ENCODE assay signal across 1 cellular context in genomic region chr6:21354805-21355238, GRCh38.
TF ChIP-seq lines count a peak whose summit lies in the region.

No MANE protein-coding gene starts in this region.

TF ChIP-seq in HepG2, 621 proteins besides CTCF, POLR2A, EP300 and RAD21 (continued from another document and continues in another):
- peak; percentile 83; the same call in 1 of the 2 replicates for TF ChIP-seq THRA (CRISPR knock-in tag; IDR thresholded peaks at IDR 0.05; ENCODE audit: borderline replicate concordance)
- TF ChIP-seq MED1 (CRISPR knock-in tag; IDR thresholded peaks at IDR 0.05), result peak; percentile 61
- no peak for TF ChIP-seq FOSL1 (CRISPR knock-in tag; IDR thresholded peaks at IDR 0.05; ENCODE audit: borderline replicate concordance)
- no peak for TF ChIP-seq ZFP37 (CRISPR knock-in tag; IDR thresholded peaks at IDR 0.05; ENCODE audit: borderline replicate concordance)
- no peak for TF ChIP-seq HCFC1 (IDR thresholded peaks at IDR 0.05; ENCODE audit: low read depth, low read length)
- TF ChIP-seq SAP130 (CRISPR knock-in tag; IDR thresholded peaks at IDR 0.05; ENCODE audit: low read depth), result peak; percentile 86
- no peak for TF ChIP-seq ZNF383 (CRISPR knock-in tag; IDR thresholded peaks at IDR 0.05; ENCODE audit: borderline replicate concordance)
- peak; percentile 67; the same call in 1 of the 2 replicates for TF ChIP-seq TARDBP (CRISPR knock-in tag; IDR thresholded peaks at IDR 0.05)
- 0 out of 2 replicates have a peak, but pooled peaks have one; percentile 42 for TF ChIP-seq ZNF607 (CRISPR knock-in tag; IDR thresholded peaks at IDR 0.05; ENCODE audit: borderline replicate concordance)
- TF ChIP-seq ZNF232 (CRISPR knock-in tag; IDR thresholded peaks at IDR 0.05; ENCODE audit: borderline replicate concordance), result no peak
- no peak for TF ChIP-seq ZNF572 (CRISPR knock-in tag; IDR thresholded peaks at IDR 0.05)
- TF ChIP-seq TOPORS (CRISPR knock-in tag; IDR thresholded peaks at IDR 0.05), result no peak
- peak; percentile 35; the same call in 1 of the 2 replicates for TF ChIP-seq CEBPG (CRISPR knock-in tag; IDR thresholded peaks at IDR 0.05)
- no peak for TF ChIP-seq CENPX (CRISPR knock-in tag; IDR thresholded peaks at IDR 0.05)
- no peak for TF ChIP-seq SIX4 (CRISPR knock-in tag; IDR thresholded peaks at IDR 0.05)
- peak; percentile 42; the same call in 1 of the 2 replicates for TF ChIP-seq ZSCAN9 (CRISPR knock-in tag; IDR thresholded peaks at IDR 0.05; ENCODE audit: borderline replicate concordance)
- no peak for TF ChIP-seq FOXA1 (IDR thresholded peaks at IDR 0.05)
- peak; percentile 63 for TF ChIP-seq FOXA1 (CRISPR knock-in tag; IDR thresholded peaks at IDR 0.05)
- peak; percentile 37; the same call in 1 of the 2 replicates for TF ChIP-seq CREM (IDR thresholded peaks at IDR 0.05)
- TF ChIP-seq CREM (CRISPR knock-in tag; IDR thresholded peaks at IDR 0.05), result no peak
- no peak for TF ChIP-seq MED8 (CRISPR knock-in tag; IDR thresholded peaks at IDR 0.05; ENCODE audit: insufficient replicate concordance)
- 0 out of 2 replicates have a peak, but pooled peaks have one; percentile 28 for TF ChIP-seq ZNF331 (CRISPR knock-in tag; IDR thresholded peaks at IDR 0.05)
- TF ChIP-seq, protein P1, sequence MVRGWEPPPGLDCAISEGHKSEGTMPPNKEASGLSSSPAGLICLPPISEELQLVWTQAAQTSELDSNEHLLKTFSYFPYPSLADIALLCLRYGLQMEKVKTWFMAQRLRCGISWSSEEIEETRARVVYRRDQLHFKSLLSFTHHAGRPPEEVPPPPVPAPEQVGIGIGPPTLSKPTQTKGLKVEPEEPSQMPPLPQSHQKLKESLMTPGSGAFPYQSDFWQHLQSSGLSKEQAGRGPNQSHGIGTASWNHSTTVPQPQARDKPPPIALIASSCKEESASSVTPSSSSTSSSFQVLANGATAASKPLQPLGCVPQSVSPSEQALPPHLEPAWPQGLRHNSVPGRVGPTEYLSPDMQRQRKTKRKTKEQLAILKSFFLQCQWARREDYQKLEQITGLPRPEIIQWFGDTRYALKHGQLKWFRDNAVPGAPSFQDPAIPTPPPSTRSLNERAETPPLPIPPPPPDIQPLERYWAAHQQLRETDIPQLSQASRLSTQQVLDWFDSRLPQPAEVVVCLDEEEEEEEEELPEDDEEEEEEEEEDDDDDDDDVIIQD (CRISPR knock-in tag; IDR thresholded peaks at IDR 0.05; ENCODE audit: low read depth), result peak; percentile 79
- TF ChIP-seq RORA (CRISPR knock-in tag; IDR thresholded peaks at IDR 0.05), result no peak
- TF ChIP-seq ZNF317 (CRISPR knock-in tag; IDR thresholded peaks at IDR 0.05), result peak; percentile 51; the same call in 1 of the 2 replicates
- TF ChIP-seq, protein P2, sequence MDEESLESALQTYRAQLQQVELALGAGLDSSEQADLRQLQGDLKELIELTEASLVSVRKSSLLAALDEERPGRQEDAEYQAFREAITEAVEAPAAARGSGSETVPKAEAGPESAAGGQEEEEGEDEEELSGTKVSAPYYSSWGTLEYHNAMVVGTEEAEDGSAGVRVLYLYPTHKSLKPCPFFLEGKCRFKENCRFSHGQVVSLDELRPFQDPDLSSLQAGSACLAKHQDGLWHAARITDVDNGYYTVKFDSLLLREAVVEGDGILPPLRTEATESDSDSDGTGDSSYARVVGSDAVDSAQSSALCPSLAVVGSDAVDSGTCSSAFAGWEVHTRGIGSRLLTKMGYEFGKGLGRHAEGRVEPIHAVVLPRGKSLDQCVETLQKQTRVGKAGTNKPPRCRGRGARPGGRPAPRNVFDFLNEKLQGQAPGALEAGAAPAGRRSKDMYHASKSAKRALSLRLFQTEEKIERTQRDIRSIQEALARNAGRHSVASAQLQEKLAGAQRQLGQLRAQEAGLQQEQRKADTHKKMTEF (CRISPR knock-in tag; IDR thresholded peaks at IDR 0.05), result peak; percentile 80
- TF ChIP-seq, protein P3, sequence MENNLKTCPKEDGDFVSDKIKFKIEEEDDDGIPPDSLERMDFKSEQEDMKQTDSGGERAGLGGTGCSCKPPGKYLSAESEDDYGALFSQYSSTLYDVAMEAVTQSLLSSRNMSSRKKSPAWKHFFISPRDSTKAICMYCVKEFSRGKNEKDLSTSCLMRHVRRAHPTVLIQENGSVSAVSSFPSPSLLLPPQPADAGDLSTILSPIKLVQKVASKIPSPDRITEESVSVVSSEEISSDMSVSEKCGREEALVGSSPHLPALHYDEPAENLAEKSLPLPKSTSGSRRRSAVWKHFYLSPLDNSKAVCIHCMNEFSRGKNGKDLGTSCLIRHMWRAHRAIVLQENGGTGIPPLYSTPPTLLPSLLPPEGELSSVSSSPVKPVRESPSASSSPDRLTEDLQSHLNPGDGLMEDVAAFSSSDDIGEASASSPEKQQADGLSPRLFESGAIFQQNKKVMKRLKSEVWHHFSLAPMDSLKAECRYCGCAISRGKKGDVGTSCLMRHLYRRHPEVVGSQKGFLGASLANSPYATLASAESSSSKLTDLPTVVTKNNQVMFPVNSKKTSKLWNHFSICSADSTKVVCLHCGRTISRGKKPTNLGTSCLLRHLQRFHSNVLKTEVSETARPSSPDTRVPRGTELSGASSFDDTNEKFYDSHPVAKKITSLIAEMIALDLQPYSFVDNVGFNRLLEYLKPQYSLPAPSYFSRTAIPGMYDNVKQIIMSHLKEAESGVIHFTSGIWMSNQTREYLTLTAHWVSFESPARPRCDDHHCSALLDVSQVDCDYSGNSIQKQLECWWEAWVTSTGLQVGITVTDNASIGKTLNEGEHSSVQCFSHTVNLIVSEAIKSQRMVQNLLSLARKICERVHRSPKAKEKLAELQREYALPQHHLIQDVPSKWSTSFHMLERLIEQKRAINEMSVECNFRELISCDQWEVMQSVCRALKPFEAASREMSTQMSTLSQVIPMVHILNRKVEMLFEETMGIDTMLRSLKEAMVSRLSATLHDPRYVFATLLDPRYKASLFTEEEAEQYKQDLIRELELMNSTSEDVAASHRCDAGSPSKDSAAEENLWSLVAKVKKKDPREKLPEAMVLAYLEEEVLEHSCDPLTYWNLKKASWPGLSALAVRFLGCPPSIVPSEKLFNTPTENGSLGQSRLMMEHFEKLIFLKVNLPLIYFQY (CRISPR knock-in tag; IDR thresholded peaks at IDR 0.05; ENCODE audit: borderline replicate concordance), result no peak
- peak; percentile 76 for TF ChIP-seq PPARG (CRISPR knock-in tag; conservative IDR thresholded peaks at IDR 0.05)
- no peak for TF ChIP-seq MXD4 (CRISPR knock-in tag; IDR thresholded peaks at IDR 0.05)
- peak; percentile 88 for TF ChIP-seq RXRB (CRISPR knock-in tag; IDR thresholded peaks at IDR 0.05; ENCODE audit: borderline replicate concordance)
- TF ChIP-seq KLF12 (CRISPR knock-in tag; IDR thresholded peaks at IDR 0.05; ENCODE audit: borderline replicate concordance), result no peak
- TF ChIP-seq HNF4G (IDR thresholded peaks at IDR 0.05; ENCODE audit: borderline replicate concordance, low read depth, low read length), result 0 out of 2 replicates have a peak, but pooled peaks have one; percentile 25
- no peak; the same call in 1 of the 2 replicates for TF ChIP-seq HNF4G (CRISPR knock-in tag; IDR thresholded peaks at IDR 0.05; ENCODE audit: borderline replicate concordance, low read depth)
- TF ChIP-seq NCOA2 (CRISPR knock-in tag; IDR thresholded peaks at IDR 0.05), result peak; percentile 64
- TF ChIP-seq ZNF335 (CRISPR knock-in tag; IDR thresholded peaks at IDR 0.05), result 0 out of 2 replicates have a peak, but pooled peaks have one; percentile 27
- 0 out of 2 replicates have a peak, but pooled peaks have one; percentile 55 for TF ChIP-seq NFIC (IDR thresholded peaks at IDR 0.05; ENCODE audit: low read length)
- TF ChIP-seq, protein P4, sequence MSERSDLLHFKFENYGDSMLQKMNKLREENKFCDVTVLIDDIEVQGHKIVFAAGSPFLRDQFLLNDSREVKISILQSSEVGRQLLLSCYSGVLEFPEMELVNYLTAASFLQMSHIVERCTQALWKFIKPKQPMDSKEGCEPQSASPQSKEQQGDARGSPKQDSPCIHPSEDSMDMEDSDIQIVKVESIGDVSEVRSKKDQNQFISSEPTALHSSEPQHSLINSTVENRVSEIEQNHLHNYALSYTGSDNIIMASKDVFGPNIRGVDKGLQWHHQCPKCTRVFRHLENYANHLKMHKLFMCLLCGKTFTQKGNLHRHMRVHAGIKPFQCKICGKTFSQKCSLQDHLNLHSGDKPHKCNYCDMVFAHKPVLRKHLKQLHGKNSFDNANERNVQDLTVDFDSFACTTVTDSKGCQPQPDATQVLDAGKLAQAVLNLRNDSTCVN (CRISPR knock-in tag; IDR thresholded peaks at IDR 0.05; ENCODE audit: borderline replicate concordance), result no peak
- TF ChIP-seq, protein P5, sequence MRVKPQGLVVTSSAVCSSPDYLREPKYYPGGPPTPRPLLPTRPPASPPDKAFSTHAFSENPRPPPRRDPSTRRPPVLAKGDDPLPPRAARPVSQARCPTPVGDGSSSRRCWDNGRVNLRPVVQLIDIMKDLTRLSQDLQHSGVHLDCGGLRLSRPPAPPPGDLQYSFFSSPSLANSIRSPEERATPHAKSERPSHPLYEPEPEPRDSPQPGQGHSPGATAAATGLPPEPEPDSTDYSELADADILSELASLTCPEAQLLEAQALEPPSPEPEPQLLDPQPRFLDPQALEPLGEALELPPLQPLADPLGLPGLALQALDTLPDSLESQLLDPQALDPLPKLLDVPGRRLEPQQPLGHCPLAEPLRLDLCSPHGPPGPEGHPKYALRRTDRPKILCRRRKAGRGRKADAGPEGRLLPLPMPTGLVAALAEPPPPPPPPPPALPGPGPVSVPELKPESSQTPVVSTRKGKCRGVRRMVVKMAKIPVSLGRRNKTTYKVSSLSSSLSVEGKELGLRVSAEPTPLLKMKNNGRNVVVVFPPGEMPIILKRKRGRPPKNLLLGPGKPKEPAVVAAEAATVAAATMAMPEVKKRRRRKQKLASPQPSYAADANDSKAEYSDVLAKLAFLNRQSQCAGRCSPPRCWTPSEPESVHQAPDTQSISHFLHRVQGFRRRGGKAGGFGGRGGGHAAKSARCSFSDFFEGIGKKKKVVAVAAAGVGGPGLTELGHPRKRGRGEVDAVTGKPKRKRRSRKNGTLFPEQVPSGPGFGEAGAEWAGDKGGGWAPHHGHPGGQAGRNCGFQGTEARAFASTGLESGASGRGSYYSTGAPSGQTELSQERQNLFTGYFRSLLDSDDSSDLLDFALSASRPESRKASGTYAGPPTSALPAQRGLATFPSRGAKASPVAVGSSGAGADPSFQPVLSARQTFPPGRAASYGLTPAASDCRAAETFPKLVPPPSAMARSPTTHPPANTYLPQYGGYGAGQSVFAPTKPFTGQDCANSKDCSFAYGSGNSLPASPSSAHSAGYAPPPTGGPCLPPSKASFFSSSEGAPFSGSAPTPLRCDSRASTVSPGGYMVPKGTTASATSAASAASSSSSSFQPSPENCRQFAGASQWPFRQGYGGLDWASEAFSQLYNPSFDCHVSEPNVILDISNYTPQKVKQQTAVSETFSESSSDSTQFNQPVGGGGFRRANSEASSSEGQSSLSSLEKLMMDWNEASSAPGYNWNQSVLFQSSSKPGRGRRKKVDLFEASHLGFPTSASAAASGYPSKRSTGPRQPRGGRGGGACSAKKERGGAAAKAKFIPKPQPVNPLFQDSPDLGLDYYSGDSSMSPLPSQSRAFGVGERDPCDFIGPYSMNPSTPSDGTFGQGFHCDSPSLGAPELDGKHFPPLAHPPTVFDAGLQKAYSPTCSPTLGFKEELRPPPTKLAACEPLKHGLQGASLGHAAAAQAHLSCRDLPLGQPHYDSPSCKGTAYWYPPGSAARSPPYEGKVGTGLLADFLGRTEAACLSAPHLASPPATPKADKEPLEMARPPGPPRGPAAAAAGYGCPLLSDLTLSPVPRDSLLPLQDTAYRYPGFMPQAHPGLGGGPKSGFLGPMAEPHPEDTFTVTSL (CRISPR knock-in tag; IDR thresholded peaks at IDR 0.05; ENCODE audit: borderline replicate concordance), result peak; percentile 79; the same call in 1 of the 2 replicates
- peak; percentile 78 for TF ChIP-seq IKZF5 (CRISPR knock-in tag; IDR thresholded peaks at IDR 0.05)
- no peak for TF ChIP-seq POGK (CRISPR knock-in tag; conservative IDR thresholded peaks at IDR 0.05)
- TF ChIP-seq ZNF644 (CRISPR knock-in tag; IDR thresholded peaks at IDR 0.05; ENCODE audit: low read depth), result peak; percentile 79
- TF ChIP-seq HMG20A (CRISPR knock-in tag; IDR thresholded peaks at IDR 0.05; ENCODE audit: borderline replicate concordance), result peak; percentile 55; the same call in 1 of the 2 replicates
- TF ChIP-seq ZNF430 (CRISPR knock-in tag; IDR thresholded peaks at IDR 0.05), result no peak
- peak; percentile 60; the same call in 1 of the 2 replicates for TF ChIP-seq ZNF441 (CRISPR knock-in tag; IDR thresholded peaks at IDR 0.05; ENCODE audit: borderline replicate concordance)
- no peak for TF ChIP-seq BRCA1 (CRISPR knock-in tag; IDR thresholded peaks at IDR 0.05)
- TF ChIP-seq ZNF414 (CRISPR knock-in tag; IDR thresholded peaks at IDR 0.05), result no peak
